Comparison of ENCODE assay signal across 1 cellular context in genomic region chr11:62245271-62245753, GRCh38.
TF ChIP-seq lines count a peak whose summit lies in the region.

No MANE protein-coding gene starts in this region.

TF ChIP-seq in K562, 482 proteins besides CTCF, POLR2A, EP300 and RAD21 (continued from another document):
- TF ChIP-seq TFAP4 (CRISPR knock-in tag; IDR thresholded peaks at IDR 0.05; ENCODE audit: borderline replicate concordance): peak; percentile 30; the same call in 1 of the 2 replicates
- TF ChIP-seq SMC3 (conservative IDR thresholded peaks at IDR 0.05; ENCODE audit: insufficient read depth, low read depth, low read length): 0 out of 2 replicates have a peak, but pooled peaks have one; percentile 18
- no peak for TF ChIP-seq HMGN3 (IDR thresholded peaks at IDR 0.05; ENCODE audit: borderline replicate concordance, extremely low read depth, insufficient read length, low read depth, low read length)
- TF ChIP-seq SRF (CRISPR knock-in tag; IDR thresholded peaks at IDR 0.05): 0 out of 4 replicates have a peak, but pooled peaks of 1 of the 2 experiments have one; percentile 27
- peak; percentile 93 for TF ChIP-seq REST (CRISPR knock-in tag; IDR thresholded peaks at IDR 0.05; ENCODE audit: low read depth)
- no peak for TF ChIP-seq GTF2E2 (tag; IDR thresholded peaks at IDR 0.05)
- TF ChIP-seq ZNF146 (CRISPR knock-in tag; IDR thresholded peaks at IDR 0.05; ENCODE audit: unreplicated experiment): no peak
- TF ChIP-seq TCF15 (CRISPR knock-in tag; IDR thresholded peaks at IDR 0.05): no peak
- peak; percentile 34; the same call in 1 of the 2 replicates for TF ChIP-seq CXXC5 (CRISPR knock-in tag; IDR thresholded peaks at IDR 0.05)
- peak; percentile 96 for TF ChIP-seq MIER1 (IDR thresholded peaks at IDR 0.05; ENCODE audit: low read depth)
- TF ChIP-seq, protein P1, sequence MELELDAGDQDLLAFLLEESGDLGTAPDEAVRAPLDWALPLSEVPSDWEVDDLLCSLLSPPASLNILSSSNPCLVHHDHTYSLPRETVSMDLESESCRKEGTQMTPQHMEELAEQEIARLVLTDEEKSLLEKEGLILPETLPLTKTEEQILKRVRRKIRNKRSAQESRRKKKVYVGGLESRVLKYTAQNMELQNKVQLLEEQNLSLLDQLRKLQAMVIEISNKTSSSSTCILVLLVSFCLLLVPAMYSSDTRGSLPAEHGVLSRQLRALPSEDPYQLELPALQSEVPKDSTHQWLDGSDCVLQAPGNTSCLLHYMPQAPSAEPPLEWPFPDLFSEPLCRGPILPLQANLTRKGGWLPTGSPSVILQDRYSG (tag; conservative IDR thresholded peaks at IDR 0.05; ENCODE audit: low read depth): no peak
- peak; percentile 97 for TF ChIP-seq EHMT2 (IDR thresholded peaks at IDR 0.05)
- no peak for TF ChIP-seq ZBED1 (IDR thresholded peaks at IDR 0.05)
- TF ChIP-seq PRMT5 (CRISPR knock-in tag; IDR thresholded peaks at IDR 0.05): peak; percentile 83; the same call in 1 of the 2 replicates
- TF ChIP-seq TCF7L2 (IDR thresholded peaks at IDR 0.05; ENCODE audit: low read depth, low read length): no peak
- TF ChIP-seq NRF1 (conservative IDR thresholded peaks at IDR 0.05 in 1 of 2, IDR thresholded peaks at IDR 0.05 in 1 of 2): peak in 1 of 2 experiments; percentile 19; a peak in 1 of 4 replicates
- TF ChIP-seq, protein P2, sequence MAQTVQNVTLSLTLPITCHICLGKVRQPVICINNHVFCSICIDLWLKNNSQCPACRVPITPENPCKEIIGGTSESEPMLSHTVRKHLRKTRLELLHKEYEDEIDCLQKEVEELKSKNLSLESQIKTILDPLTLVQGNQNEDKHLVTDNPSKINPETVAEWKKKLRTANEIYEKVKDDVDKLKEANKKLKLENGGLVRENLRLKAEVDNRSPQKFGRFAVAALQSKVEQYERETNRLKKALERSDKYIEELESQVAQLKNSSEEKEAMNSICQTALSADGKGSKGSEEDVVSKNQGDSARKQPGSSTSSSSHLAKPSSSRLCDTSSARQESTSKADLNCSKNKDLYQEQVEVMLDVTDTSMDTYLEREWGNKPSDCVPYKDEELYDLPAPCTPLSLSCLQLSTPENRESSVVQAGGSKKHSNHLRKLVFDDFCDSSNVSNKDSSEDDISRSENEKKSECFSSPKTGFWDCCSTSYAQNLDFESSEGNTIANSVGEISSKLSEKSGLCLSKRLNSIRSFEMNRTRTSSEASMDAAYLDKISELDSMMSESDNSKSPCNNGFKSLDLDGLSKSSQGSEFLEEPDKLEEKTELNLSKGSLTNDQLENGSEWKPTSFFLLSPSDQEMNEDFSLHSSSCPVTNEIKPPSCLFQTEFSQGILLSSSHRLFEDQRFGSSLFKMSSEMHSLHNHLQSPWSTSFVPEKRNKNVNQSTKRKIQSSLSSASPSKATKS (CRISPR knock-in tag; IDR thresholded peaks at IDR 0.05): no peak
- TF ChIP-seq SRSF9 (IDR thresholded peaks at IDR 0.05; ENCODE audit: borderline replicate concordance, low read depth, low read length): no peak
TF ChIP-seq in K562: peak in this region for 12.
